In genomic region chr6:90072501-90072900, GRCh38 we compare ENCODE assay signal across 17 cellular contexts.
DNase-seq lines count a peak whose midpoint lies in the region; ATAC-seq and TF ChIP-seq lines count a peak whose summit lies in the region.
"Had no signal": no experiment of that assay in that cellular context is flagged by ENCODE, and none has a peak within 500 bp of the region (broad histone marks: within the 10 kb centered on the region; RNA-seq: fewer than 3 reads in every experiment).

No MANE protein-coding gene starts in this region.

- CTCF ChIA-PET in CD4-positive, alpha-beta memory T cell (lab: Charles Lee; ENCODE audit: partially characterized antibody), result interaction anchor here (1.2 to 1.8 kb wide), 4 partner anchors 73 to 320 kb away, joined by 3 to 7 read pairs (median 3); no protein-coding TSS in a partner anchor

- peaks cover 3% of the 10 kb centered on the region for H3K27me3 ChIP-seq in CD4-positive, CD25-positive, alpha-beta regulatory T cell (ENCODE audit: control insufficient read depth, insufficient read depth, low read length)
- no peaks in the 10 kb centered on the region for H3K27me3 ChIP-seq in CD4-positive, alpha-beta memory T cell (ENCODE audit: insufficient read depth, low read length)
- H3K27me3 ChIP-seq: ascending aorta, heart left ventricle, upper lobe of right lung had no signal

- peaks cover 33% of the 10 kb centered on the region for H3K27me3 Mint-ChIP-seq in CD4-positive, CD25-positive, alpha-beta regulatory T cell
- H3K27me3 Mint-ChIP-seq in CD4-positive, alpha-beta memory T cell, result no peaks in the 10 kb centered on the region
- H3K27me3 Mint-ChIP-seq in naive B cell, result no peaks in the 10 kb centered on the region
- peaks cover 33% of the 10 kb centered on the region for H3K27me3 Mint-ChIP-seq in osteocyte (ENCODE audit: unreplicated experiment)

- H3K9me3 Mint-ChIP-seq in CD4-positive, CD25-positive, alpha-beta regulatory T cell, result no peaks in the 10 kb centered on the region
- no peaks in the 10 kb centered on the region for H3K9me3 Mint-ChIP-seq in CD4-positive, alpha-beta memory T cell
- H3K9me3 Mint-ChIP-seq in naive B cell (no peaks in the 10 kb centered on the region), osteocyte (ENCODE audit: unreplicated experiment) (no peaks in the 10 kb centered on the region)

- POLR2A ChIA-PET in CD4-positive, alpha-beta memory T cell (lab: Charles Lee; ENCODE audit: partially characterized antibody), result interaction anchor here (1.0 to 2.0 kb wide), 2 partner anchors 11 to 38 kb away, joined by 3 to 6 read pairs; no protein-coding TSS in a partner anchor

- TF ChIP-seq CTCF in osteocyte (IDR thresholded peaks at IDR 0.05), result no peak
- TF ChIP-seq CTCF in GM20000 (IDR thresholded peaks at IDR 0.05; ENCODE audit: extremely low read depth, missing control alignments), result no peak

- H3K9me3 ChIP-seq in CD4-positive, CD25-positive, alpha-beta regulatory T cell (ENCODE audit: control insufficient read depth in 2 of 2, low read length in 2 of 2), result no peaks in the 10 kb centered on the region
- H3K9me3 ChIP-seq in CD4-positive, alpha-beta memory T cell (ENCODE audit: control insufficient read depth in 1 of 2, low read length in 2 of 2), result no peaks in the 10 kb centered on the region
- H3K9me3 ChIP-seq: ascending aorta, heart left ventricle, upper lobe of right lung had no signal

- H3K36me3 ChIP-seq in CD4-positive, CD25-positive, alpha-beta regulatory T cell (ENCODE audit: control insufficient read depth, insufficient read depth, low read length), result no peaks in the 10 kb centered on the region
- no peaks in the 10 kb centered on the region for H3K36me3 ChIP-seq in CD4-positive, alpha-beta memory T cell (ENCODE audit: insufficient read depth, low read length)
- H3K36me3 ChIP-seq: ascending aorta, heart left ventricle, upper lobe of right lung had no signal

- H3K27ac ChIP-seq in CD4-positive, CD25-positive, alpha-beta regulatory T cell (ENCODE audit: insufficient read depth, low read length, poor library complexity, severe bottlenecking), result no peak overlapping the region
- H3K27ac ChIP-seq in CD4-positive, alpha-beta memory T cell (ENCODE audit: low read depth, low read length), result no peak overlapping the region
- H3K27ac ChIP-seq: ascending aorta, heart left ventricle, parathyroid adenoma, PC-9, upper lobe of right lung had no signal

- ATAC-seq in CD4-positive, CD25-positive, alpha-beta regulatory T cell (ENCODE audit: low read depth in 2 of 2), result no peak
- ATAC-seq in naive B cell (ENCODE audit: low read depth in 2 of 2) (no peak), GM19467 (IDR thresholded peaks at IDR 0.05; ENCODE audit: unreplicated experiment) (no peak)
- ATAC-seq: heart left ventricle, upper lobe of right lung had no signal

- peaks cover 4 to 89% (median 37%) of the 10 kb centered on the region in 4 donors for H3K4me1 Mint-ChIP-seq in CD4-positive, CD25-positive, alpha-beta regulatory T cell
- peaks cover 53 to 90% (median 71%) of the 10 kb centered on the region in 4 donors for H3K4me1 Mint-ChIP-seq in CD4-positive, alpha-beta memory T cell
- H3K4me1 Mint-ChIP-seq in naive B cell, result peaks cover 65 to 80% (median 68%) of the 10 kb centered on the region in 3 donors
- H3K4me1 Mint-ChIP-seq in osteocyte (ENCODE audit: unreplicated experiment), result peaks cover 9% of the 10 kb centered on the region

- peak overlapping the region in 2 of 4 donors; percentile 42 to 72 for H3K4me3 Mint-ChIP-seq in CD4-positive, CD25-positive, alpha-beta regulatory T cell
- H3K4me3 Mint-ChIP-seq in CD4-positive, alpha-beta memory T cell, result peak overlapping the region in 4 of 8 donors; percentile 15 to 36 (median 20)
- H3K4me3 Mint-ChIP-seq in naive B cell (no peak overlapping the region), osteocyte (ENCODE audit: unreplicated experiment) (no peak overlapping the region)

- no peaks in the 10 kb centered on the region for H3K4me1 ChIP-seq in CD4-positive, CD25-positive, alpha-beta regulatory T cell (ENCODE audit: control insufficient read depth, insufficient read depth, low read length, poor library complexity, severe bottlenecking)
- H3K4me1 ChIP-seq in CD4-positive, alpha-beta memory T cell (ENCODE audit: insufficient read depth, low read length), result peaks cover 39% of the 10 kb centered on the region
- H3K4me1 ChIP-seq: ascending aorta, parathyroid adenoma, upper lobe of right lung had no signal

- H3K27ac Mint-ChIP-seq in CD4-positive, CD25-positive, alpha-beta regulatory T cell, result peak overlapping the region; percentile 34 to 82 (median 49)
- peak overlapping the region in 6 of 7 donors; percentile 9 to 68 (median 20) for H3K27ac Mint-ChIP-seq in CD4-positive, alpha-beta memory T cell
- H3K27ac Mint-ChIP-seq in naive B cell (peak overlapping the region in 5 of 6 donors; percentile 67 to 94 (median 73)), osteocyte (ENCODE audit: unreplicated experiment) (no peak overlapping the region)

- DNase-seq in CD4-positive, CD25-positive, alpha-beta regulatory T cell, result peak in 1 of 3 donors; percentile 27
- DNase-seq in CD4-positive, alpha-beta memory T cell, result no peak
- DNase-seq in activated naive CD4-positive, alpha-beta T cell treated with anti-CD3 and anti-CD28 coated beads, Interleukin-2, amount 50 U/mL, for 16 hours, result peak; percentile 26
- DNase-seq in naive B cell (no peak), head of caudate nucleus (no peak), osteocyte (ENCODE audit: extremely low spot score, unreplicated experiment) (no peak), GM20000 (ENCODE audit: low spot score) (no peak)
- DNase-seq: activated CD4-positive, alpha-beta T cell treated with anti-CD3 and anti-CD28 coated beads for 4 hours; AML-193; effector memory CD4-positive, alpha-beta T cell; heart left ventricle; PC-9; T-helper 9 cell; upper lobe of right lung had no signal

- no peak overlapping the region for H3K4me3 ChIP-seq in CD4-positive, CD25-positive, alpha-beta regulatory T cell (ENCODE audit: low read depth, low read length)
- H3K4me3 ChIP-seq in CD4-positive, alpha-beta memory T cell (ENCODE audit: low read length in 2 of 2), result no peak overlapping the region
- H3K4me3 ChIP-seq: ascending aorta, heart left ventricle, PC-9, upper lobe of right lung had no signal

- peaks cover 26% of the 10 kb centered on the region for H3K36me3 Mint-ChIP-seq in CD4-positive, CD25-positive, alpha-beta regulatory T cell
- H3K36me3 Mint-ChIP-seq in CD4-positive, alpha-beta memory T cell, result peaks cover 29 to 40% of the 10 kb centered on the region in 2 donors
- H3K36me3 Mint-ChIP-seq in naive B cell, result peaks cover 31 to 41% of the 10 kb centered on the region in 2 donors
- no peaks in the 10 kb centered on the region for H3K36me3 Mint-ChIP-seq in osteocyte (ENCODE audit: unreplicated experiment)

- intact Hi-C loops in CD4-positive, alpha-beta memory T cell (cut with micrococcal nuclease), result no loop called here
- intact Hi-C loops in head of caudate nucleus (cut with DNase I), result loop anchor here (10.0 kb wide), 1 partner anchor 88 kb away; no protein-coding TSS in a partner anchor
